ENCODE assay signal across 25 cellular contexts in the genomic region with DNA sequence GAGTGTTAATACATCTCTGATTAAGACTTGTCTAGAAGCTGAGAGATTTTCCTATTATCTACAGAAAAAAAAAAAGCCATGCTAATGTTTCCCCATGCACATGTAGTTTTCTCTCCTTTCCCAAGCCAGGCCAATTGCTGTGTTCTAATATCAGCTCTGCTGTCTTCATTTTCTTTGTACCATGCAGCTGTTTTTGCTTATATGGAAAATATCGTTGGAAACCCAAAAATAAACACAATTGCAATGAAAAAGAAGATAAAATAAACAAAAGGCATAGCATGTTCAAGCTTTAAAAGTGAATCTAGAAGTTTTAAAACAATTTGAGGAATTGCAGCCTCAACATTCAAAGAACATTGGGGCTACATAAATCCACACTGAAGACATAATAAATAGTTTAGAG.
"Had no signal": no experiment of that assay in that cellular context is flagged by ENCODE, and none has a peak within 500 bp of the region (broad histone marks: within the 10 kb centered on the region; RNA-seq: fewer than 3 reads in every experiment).

No MANE protein-coding gene starts in this region.

- H3K4me3 Mint-ChIP-seq: activated CD4-positive, alpha-beta T cell treated with anti-CD3 and anti-CD28 coated beads for 36 hours; activated CD8-positive, alpha-beta T cell treated with anti-CD3 and anti-CD28 coated beads, Interleukin-2, amount 10 ng/mL, durations not matched to agents 7 days and 5 days; activated T-cell treated with anti-CD3 and anti-CD28 coated beads, Interleukin-2, amount 50 U/mL, for 72 hours; nephron had no signal

- H3K4me3 ChIP-seq: body of pancreas, colonic mucosa, dorsolateral prefrontal cortex, left lung, lung, mucosa of descending colon, ovary, sigmoid colon, tibial nerve had no signal

- FAIRE-seq: frontal cortex, islet of Langerhans had no signal

- DNase-seq: activated CD4-positive, alpha-beta T cell treated with anti-CD3 and anti-CD28 coated beads for 36 hours; activated CD4-positive, CD25-positive, alpha-beta regulatory T cell; activated CD8-positive, alpha-beta T cell treated with anti-CD3 and anti-CD28 coated beads, Interleukin-2, amount 10 ng/mL, durations not matched to agents 7 days and 5 days; activated naive CD4-positive, alpha-beta T cell; activated T-cell treated with anti-CD3 and anti-CD28 coated beads for 4 hours; activated T-cell treated with anti-CD3 and anti-CD28 coated beads, Interleukin-2, amount 50 U/mL, for 72 hours; aorta; body of pancreas; cerebellar nuclear complex; colonic mucosa; dorsolateral prefrontal cortex; effector memory CD4-positive, alpha-beta T cell; left lung; mucosa of descending colon; ovary; sigmoid colon; stimulated activated CD4-positive, alpha-beta T cell treated with anti-CD3 and anti-CD28 coated beads, Interleukin-15, amount 100 ng/mL, for 24 hours; stimulated activated naive CD4-positive, alpha-beta T cell treated with Interleukin-2 at 50 U/mL for 16 hours had no signal

- H3K4me1 Mint-ChIP-seq: activated CD4-positive, alpha-beta T cell treated with anti-CD3 and anti-CD28 coated beads for 36 hours had no signal

- H3K4me1 ChIP-seq: colonic mucosa had no signal

- H3K27me3 ChIP-seq: body of pancreas, colonic mucosa, left lung, ovary, sigmoid colon, tibial nerve had no signal

- H3K36me3 ChIP-seq: colonic mucosa, left lung, ovary, sigmoid colon, tibial nerve had no signal

- H3K27ac ChIP-seq: body of pancreas, colonic mucosa, dorsolateral prefrontal cortex, ovary, sigmoid colon, tibial nerve had no signal

- H3K27ac Mint-ChIP-seq: activated CD4-positive, alpha-beta T cell treated with anti-CD3 and anti-CD28 coated beads for 36 hours; activated CD8-positive, alpha-beta T cell treated with anti-CD3 and anti-CD28 coated beads, Interleukin-2, amount 10 ng/mL, durations not matched to agents 7 days and 5 days; activated naive CD4-positive, alpha-beta T cell treated with anti-CD3 and anti-CD28 coated beads, Interleukin-2, amount 50 U/mL, for 72 hours; activated T-cell treated with anti-CD3 and anti-CD28 coated beads, Interleukin-2, amount 50 U/mL, for 72 hours; nephron; progenitor cell of endocrine pancreas had no signal

- H3K9me3 ChIP-seq: colonic mucosa, ovary had no signal

- ATAC-seq: activated CD4-positive, alpha-beta T cell treated with anti-CD3 and anti-CD28 coated beads for 36 hours; activated CD8-positive, alpha-beta T cell treated with anti-CD3 and anti-CD28 coated beads, Interleukin-2, amount 10 ng/mL, durations not matched to agents 7 days and 5 days; activated naive CD4-positive, alpha-beta T cell treated with anti-CD3 and anti-CD28 coated beads, Interleukin-2, amount 50 U/mL, for 72 hours; activated T-cell treated with anti-CD3 and anti-CD28 coated beads, Interleukin-2, amount 50 U/mL, for 72 hours; body of pancreas; mucosa of descending colon had no signal
